ENCODE assay signal across 23 cellular contexts in genomic region chr9:5488616-5489015, GRCh38. TPM values are rescaled to one million over a fixed set of nuclear protein-coding genes. Genes with fewer than 3 reads are reported as not detected.
"Had no signal": no experiment of that assay in that cellular context is flagged by ENCODE, and none has a peak within 500 bp of the region (broad histone marks: within the 10 kb centered on the region; RNA-seq: fewer than 3 reads in every experiment).

No MANE protein-coding gene starts in this region.

- H3K27me3 ChIP-seq: colonic mucosa, dorsolateral prefrontal cortex, gastrocnemius medialis, right atrium auricular region, sigmoid colon, testis, tibial nerve, uterus had no signal

- H3K4me3 ChIP-seq: colonic mucosa, dorsolateral prefrontal cortex, gastrocnemius medialis, left ventricle myocardium inferior, lung, right atrium auricular region, sigmoid colon, skin epidermis, testis, tibial nerve, uterus had no signal

- H3K9me3 ChIP-seq: colonic mucosa, gastrocnemius medialis, left ventricle myocardium inferior, right atrium auricular region, sigmoid colon, testis, tibial nerve, uterus had no signal

- H3K4me1 ChIP-seq: colonic mucosa, left ventricle myocardium inferior, right atrium auricular region, sigmoid colon, testis, tibial nerve, uterus had no signal

- ATAC-seq: gastrocnemius medialis; left cardiac atrium; naive thymus-derived CD4-positive, alpha-beta T cell; stimulated activated naive CD8-positive, alpha-beta T cell treated with anti-CD3 and anti-CD28 coated beads, Interleukin-15, amount 100 ng/mL, for 72 hours had no signal

- DNase-seq: caudate nucleus; colonic mucosa; dorsolateral prefrontal cortex; erythroblast; gastrocnemius medialis; glutamatergic neuron; left cardiac atrium; left ventricle myocardium inferior; naive thymus-derived CD4-positive, alpha-beta T cell; nephron progenitor cell; posterior cingulate gyrus; sigmoid colon; stimulated activated CD4-positive, alpha-beta T cell treated with anti-CD3 and anti-CD28 coated beads, Interleukin-2, amount 100 ng/mL, for 24 hours; stimulated activated CD4-positive, alpha-beta T cell treated with anti-CD3 and anti-CD28 coated beads, Interleukin-4, amount 100 ng/mL, for 4 hours; stimulated activated naive B cell treated with anti-CD40 and anti-IgM and Interleukin-4, amounts not matched to agents 10 μg/mL and 1 μg/mL and 100 μg/mL, for 72 hours; stimulated activated naive CD8-positive, alpha-beta T cell treated with anti-CD3 and anti-CD28 coated beads, Interleukin-15, amount 100 ng/mL, for 72 hours; testis; uterus had no signal

- H3K27ac ChIP-seq: colonic mucosa, dorsolateral prefrontal cortex, gastrocnemius medialis, left ventricle myocardium inferior, right atrium auricular region, sigmoid colon, skin epidermis, testis, tibial nerve, uterus had no signal

- H3K36me3 ChIP-seq: colonic mucosa, gastrocnemius medialis, left ventricle myocardium inferior, right atrium auricular region, sigmoid colon, tibial nerve, uterus had no signal

RNA-seq across cellular contexts. Expression of gene PDCD1LG2, which starts 21.7 kb away (rescaled TPM):
- total RNA-seq: mononuclear cell had no signal
- polyA plus RNA-seq: naive thymus-derived CD4-positive, alpha-beta T cell had no signal
